ENCODE assay signal across 9 cellular contexts in the genomic region with DNA sequence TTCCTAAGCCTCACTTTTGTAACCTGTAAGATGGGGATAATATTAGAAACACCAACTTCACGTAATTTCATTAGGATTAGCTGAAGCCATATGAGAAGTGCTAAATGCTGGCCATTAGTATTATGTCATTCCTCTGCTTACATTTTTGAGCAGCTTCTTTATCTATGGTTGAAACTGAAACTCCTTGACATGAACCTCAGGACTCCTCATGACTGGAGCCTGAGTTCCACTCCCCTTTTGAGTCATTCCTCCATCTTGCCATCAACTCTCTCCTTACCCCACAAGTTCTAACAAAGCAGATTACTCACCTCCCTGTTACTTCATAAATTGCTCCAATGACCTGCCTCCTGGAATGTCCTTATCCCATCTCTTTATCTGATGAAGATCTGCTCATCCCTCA.
DNase-seq lines count a peak whose midpoint lies in the region; ATAC-seq, FAIRE-seq and TF ChIP-seq lines count a peak whose summit lies in the region.
"Had no signal": no experiment of that assay in that cellular context is flagged by ENCODE, and none has a peak within 500 bp of the region (broad histone marks: within the 10 kb centered on the region; RNA-seq: fewer than 3 reads in every experiment).

No MANE protein-coding gene starts in this region.

- H3K4me3 ChIP-seq in keratinocyte (ENCODE audit: control insufficient read depth in 2 of 3, extremely low read depth in 1 of 3, insufficient read depth in 2 of 3, low read depth in 1 of 3, low read length in 3 of 3), result no peak overlapping the region
- H3K4me3 ChIP-seq: psoas muscle had no signal

- peaks cover 4% of the 10 kb centered on the region for H3K4me1 ChIP-seq in keratinocyte (ENCODE audit: control insufficient read depth, extremely low read depth, insufficient read depth, low read length)
- H3K4me1 ChIP-seq: psoas muscle had no signal

- dilution Hi-C loops in keratinocyte (cut with MboI; ENCODE audit: extremely low pct_ligation_motif_present, low sequenced_read_pairs), result no loop called here

- H3K4me2 ChIP-seq in keratinocyte (ENCODE audit: control insufficient read depth, extremely low read depth, insufficient read depth, low read depth, low read length), result peak overlapping the region; percentile 16

- H3K79me2 ChIP-seq in keratinocyte (ENCODE audit: control insufficient read depth, insufficient read depth, low read length), result no peaks in the 10 kb centered on the region

- H4K20me1 ChIP-seq in keratinocyte (ENCODE audit: control insufficient read depth, extremely low read depth, insufficient read depth, low read length), result no peaks in the 10 kb centered on the region

- H2AFZ ChIP-seq in keratinocyte (ENCODE audit: control insufficient read depth, low read length), result no peak overlapping the region

- H3K9me3 ChIP-seq in keratinocyte (ENCODE audit: control insufficient read depth, low read depth, low read length), result peaks cover 1% of the 10 kb centered on the region
- H3K9me3 ChIP-seq: psoas muscle had no signal

- FAIRE-seq in keratinocyte (lab: Jason Lieb, UNC), result peak; percentile 23

- H3K27me3 ChIP-seq in keratinocyte (ENCODE audit: control insufficient read depth, extremely low read depth, insufficient read depth, low read length), result no peaks in the 10 kb centered on the region

- H3K9ac ChIP-seq in keratinocyte (ENCODE audit: control insufficient read depth, extremely low read depth, insufficient read depth, low read length), result no peak overlapping the region

- H3K9me1 ChIP-seq in keratinocyte (ENCODE audit: control insufficient read depth, extremely low read depth, insufficient read depth, low read length), result no peaks in the 10 kb centered on the region

- ATAC-seq in GM18907 (IDR thresholded peaks at IDR 0.05; ENCODE audit: unreplicated experiment), result peak; percentile 89
- ATAC-seq in HG02588 (IDR thresholded peaks at IDR 0.05; ENCODE audit: unreplicated experiment), result peak; percentile 87
- ATAC-seq in HG02970 (IDR thresholded peaks at IDR 0.05; ENCODE audit: low FRiP score, unreplicated experiment), result no peak
- ATAC-seq: psoas muscle had no signal

- DNase-seq in HS-5 (ENCODE audit: low read depth) (peak; percentile 47), keratinocyte (ENCODE audit: low read depth, low spot score) (peak; percentile 33), G401 (ENCODE audit: low spot score) (no peak), NCI-H510A treated with DMSO at 0.1 percent for 48 hours (lab: John Stamatoyannopoulos, UW) (no peak)
- DNase-seq: psoas muscle, SHP77 treated with DMSO at 0.1 percent for 48 hours had no signal

- H3K36me3 ChIP-seq in keratinocyte (ENCODE audit: control insufficient read depth in 2 of 2, extremely low read depth in 1 of 2, insufficient read depth in 2 of 2, low read length in 2 of 2), result no peaks in the 10 kb centered on the region

- in situ Hi-C loops in G401 (cut with HindIII; ENCODE audit: low sequenced_read_pairs), result no loop called here

- no peak overlapping the region for H3K27ac ChIP-seq in keratinocyte (ENCODE audit: control insufficient read depth, insufficient read depth, low read length)
- H3K27ac ChIP-seq: psoas muscle had no signal

- TF ChIP-seq CTCF in keratinocyte (optimal IDR thresholded peaks at IDR 0.05 in 1 of 3, IDR thresholded peaks at IDR 0.05 in 1 of 3, conservative IDR thresholded peaks at IDR 0.05 in 1 of 3; ENCODE audit: extremely low read depth in 1 of 3, insufficient read depth in 2 of 3, low read length in 3 of 3), result no peak

Comparison
In these comparisons a context has a peak if more than half of its experiments do, and no peak if none do; other contexts are left out.
1. DNase-seq: peak in HS-5 (single experiment) and keratinocyte (single experiment); none in G401 (single experiment) and NCI-H510A treated with DMSO at 0.1 percent for 48 hours (single experiment).